ENCODE assay signal across 27 cellular contexts in genomic region chr6:13541496-13541895, GRCh38.
"Had no signal": no experiment of that assay in that cellular context is flagged by ENCODE, and none has a peak within 500 bp of the region (broad histone marks: within the 10 kb centered on the region; RNA-seq: fewer than 3 reads in every experiment).

No MANE protein-coding gene starts in this region.

- H3K9me3 ChIP-seq: stomach, suprapubic skin, thoracic aorta, thyroid gland, tibial artery, tibial nerve, transverse colon, upper lobe of left lung, upper lobe of right lung, uterus, vagina had no signal

- H3K4me3 ChIP-seq: stomach, suprapubic skin, thoracic aorta, thyroid gland, tibial artery, tibial nerve, transverse colon, upper lobe of left lung, upper lobe of right lung, uterus, vagina had no signal

- H3K4me1 Mint-ChIP-seq: stimulated activated effector memory CD8-positive, alpha-beta T cell treated with anti-CD3 and anti-CD28 coated beads, Interleukin-12 subunit alpha, Interleukin-12 subunit beta, amount 100 ng/mL, for 72 hours; stimulated activated naive CD8-positive, alpha-beta T cell treated with anti-CD3 and anti-CD28 coated beads, Interleukin-15, amount 100 ng/mL, for 72 hours had no signal

- H3K36me3 ChIP-seq: stomach, suprapubic skin, thoracic aorta, thyroid gland, tibial artery, tibial nerve, transverse colon, upper lobe of left lung, upper lobe of right lung, uterus, vagina had no signal

- H3K27ac Mint-ChIP-seq: stimulated activated effector memory CD8-positive, alpha-beta T cell treated with anti-CD3 and anti-CD28 coated beads, Interleukin-12 subunit alpha, Interleukin-12 subunit beta, amount 100 ng/mL, for 72 hours; stimulated activated memory B cell treated with anti-CD40 and anti-IgM and Interleukin-4, amounts not matched to agents 10 μg/mL and 1 μg/mL and 100 μg/mL, for 72 hours; stimulated activated naive B cell treated with anti-CD40 and anti-IgM and Interleukin-4, amounts not matched to agents 10 μg/mL and 1 μg/mL and 100 μg/mL, for 72 hours; stimulated activated naive CD8-positive, alpha-beta T cell treated with anti-CD3 and anti-CD28 coated beads, Interleukin-15, amount 100 ng/mL, for 72 hours; stimulated activated naive CD8-positive, alpha-beta T cell treated with anti-CD3 and anti-CD28 coated beads, Interleukin-15, Interleukin-2, amounts not matched to agents 100 ng/mL and 50 ng/mL, for 24 hours; type B pancreatic cell had no signal

- H3K4me1 ChIP-seq: stomach, suprapubic skin, thyroid gland, tibial artery, tibial nerve, uterus, vagina had no signal

- H3K4me3 Mint-ChIP-seq: stimulated activated effector memory CD8-positive, alpha-beta T cell treated with anti-CD3 and anti-CD28 coated beads, Interleukin-12 subunit alpha, Interleukin-12 subunit beta, amount 100 ng/mL, for 72 hours; stimulated activated memory B cell treated with anti-CD40 and anti-IgM and Interleukin-4, amounts not matched to agents 10 μg/mL and 1 μg/mL and 100 μg/mL, for 72 hours; stimulated activated naive B cell treated with anti-CD40 and anti-IgM and Interleukin-4, amounts not matched to agents 10 μg/mL and 1 μg/mL and 100 μg/mL, for 72 hours; stimulated activated naive CD8-positive, alpha-beta T cell treated with anti-CD3 and anti-CD28 coated beads, Interleukin-15, amount 100 ng/mL, for 72 hours; stimulated activated naive CD8-positive, alpha-beta T cell treated with anti-CD3 and anti-CD28 coated beads, Interleukin-15, Interleukin-2, amounts not matched to agents 100 ng/mL and 50 ng/mL, for 24 hours; type B pancreatic cell had no signal

- H3K9me3 Mint-ChIP-seq: stimulated activated effector memory CD8-positive, alpha-beta T cell treated with anti-CD3 and anti-CD28 coated beads, Interleukin-12 subunit alpha, Interleukin-12 subunit beta, amount 100 ng/mL, for 72 hours; stimulated activated memory B cell treated with anti-CD40 and anti-IgM and Interleukin-4, amounts not matched to agents 10 μg/mL and 1 μg/mL and 100 μg/mL, for 72 hours; stimulated activated naive B cell treated with anti-CD40 and anti-IgM and Interleukin-4, amounts not matched to agents 10 μg/mL and 1 μg/mL and 100 μg/mL, for 72 hours; stimulated activated naive CD8-positive, alpha-beta T cell treated with anti-CD3 and anti-CD28 coated beads, Interleukin-15, amount 100 ng/mL, for 72 hours; stimulated activated naive CD8-positive, alpha-beta T cell treated with anti-CD3 and anti-CD28 coated beads, Interleukin-15, Interleukin-2, amounts not matched to agents 100 ng/mL and 50 ng/mL, for 24 hours; type B pancreatic cell had no signal

- H3K27me3 Mint-ChIP-seq: stimulated activated memory B cell treated with anti-CD40 and anti-IgM and Interleukin-4, amounts not matched to agents 10 μg/mL and 1 μg/mL and 100 μg/mL, for 72 hours; stimulated activated naive B cell treated with anti-CD40 and anti-IgM and Interleukin-4, amounts not matched to agents 10 μg/mL and 1 μg/mL and 100 μg/mL, for 72 hours; stimulated activated naive CD8-positive, alpha-beta T cell treated with anti-CD3 and anti-CD28 coated beads, Interleukin-15, amount 100 ng/mL, for 72 hours; type B pancreatic cell had no signal

- H3K27ac ChIP-seq: stomach, suprapubic skin, thoracic aorta, thyroid gland, tibial artery, tibial nerve, transverse colon, upper lobe of left lung, upper lobe of right lung, uterus, vagina had no signal

- H3K27me3 ChIP-seq: stomach, suprapubic skin, thyroid gland, tibial artery, tibial nerve, transverse colon, upper lobe of left lung, upper lobe of right lung, uterus, vagina had no signal

- ATAC-seq: stimulated activated effector memory CD8-positive, alpha-beta T cell treated with anti-CD3 and anti-CD28 coated beads, Interleukin-12 subunit alpha, Interleukin-12 subunit beta, amount 100 ng/mL, for 72 hours; stimulated activated memory B cell treated with anti-CD40 and anti-IgM and Interleukin-4, amounts not matched to agents 10 μg/mL and 1 μg/mL and 100 μg/mL, for 72 hours; stimulated activated naive B cell treated with anti-CD40 and anti-IgM and Interleukin-4, amounts not matched to agents 10 μg/mL and 1 μg/mL and 100 μg/mL, for 72 hours; stimulated activated naive CD8-positive, alpha-beta T cell treated with anti-CD3 and anti-CD28 coated beads, Interleukin-15, amount 100 ng/mL, for 72 hours; stimulated activated naive CD8-positive, alpha-beta T cell treated with anti-CD3 and anti-CD28 coated beads, Interleukin-15, Interleukin-2, amounts not matched to agents 100 U/mL and 50 U/mL, for 24 hours; upper lobe of right lung had no signal

- H3K36me3 Mint-ChIP-seq: stimulated activated effector memory CD8-positive, alpha-beta T cell treated with anti-CD3 and anti-CD28 coated beads, Interleukin-12 subunit alpha, Interleukin-12 subunit beta, amount 100 ng/mL, for 72 hours; stimulated activated memory B cell treated with anti-CD40 and anti-IgM and Interleukin-4, amounts not matched to agents 10 μg/mL and 1 μg/mL and 100 μg/mL, for 72 hours; stimulated activated naive B cell treated with anti-CD40 and anti-IgM and Interleukin-4, amounts not matched to agents 10 μg/mL and 1 μg/mL and 100 μg/mL, for 72 hours; type B pancreatic cell had no signal

- DNase-seq: stimulated activated CD4-positive, alpha-beta T cell treated with anti-CD3 and anti-CD28 coated beads, Interleukin-2, amount 100 ng/mL, for 48 hours; stimulated activated CD4-positive, alpha-beta T cell treated with anti-CD3 and anti-CD28 coated beads, Interleukin-4, amount 100 ng/mL, for 1 hour; stimulated activated CD4-positive, alpha-beta T cell treated with anti-CD3 and anti-CD28 coated beads, Interleukin-4, amount 100 ng/mL, for 24 hours; stimulated activated CD4-positive, alpha-beta T cell treated with anti-CD3 and anti-CD28 coated beads, Interleukin-4, amount 100 ng/mL, for 4 hours; stimulated activated CD8-positive, alpha-beta memory T cell treated with anti-CD3 and anti-CD28 coated beads, Interleukin-4, amount 100 ng/mL, for 48 hours; stimulated activated naive B cell treated with anti-CD40 and anti-IgM and Interleukin-4, amounts not matched to agents 10 μg/mL and 1 μg/mL and 100 μg/mL, for 72 hours; stimulated activated naive CD4-positive, alpha-beta T cell; stimulated activated naive CD4-positive, alpha-beta T cell treated with Interleukin-2 at 50 U/mL for 16 hours; stimulated activated naive CD8-positive, alpha-beta T cell treated with anti-CD3 and anti-CD28 coated beads, Interleukin-15, amount 100 ng/mL, for 72 hours; stimulated activated naive CD8-positive, alpha-beta T cell treated with anti-CD3 and anti-CD28 coated beads, Interleukin-15, Interleukin-2, amounts not matched to agents 100 U/mL and 50 U/mL, for 24 hours; stomach; substantia nigra; thyroid gland; tibial artery; transverse colon; trophoblast cell; upper lobe of right lung; uterus had no signal
